In the genomic region with DNA sequence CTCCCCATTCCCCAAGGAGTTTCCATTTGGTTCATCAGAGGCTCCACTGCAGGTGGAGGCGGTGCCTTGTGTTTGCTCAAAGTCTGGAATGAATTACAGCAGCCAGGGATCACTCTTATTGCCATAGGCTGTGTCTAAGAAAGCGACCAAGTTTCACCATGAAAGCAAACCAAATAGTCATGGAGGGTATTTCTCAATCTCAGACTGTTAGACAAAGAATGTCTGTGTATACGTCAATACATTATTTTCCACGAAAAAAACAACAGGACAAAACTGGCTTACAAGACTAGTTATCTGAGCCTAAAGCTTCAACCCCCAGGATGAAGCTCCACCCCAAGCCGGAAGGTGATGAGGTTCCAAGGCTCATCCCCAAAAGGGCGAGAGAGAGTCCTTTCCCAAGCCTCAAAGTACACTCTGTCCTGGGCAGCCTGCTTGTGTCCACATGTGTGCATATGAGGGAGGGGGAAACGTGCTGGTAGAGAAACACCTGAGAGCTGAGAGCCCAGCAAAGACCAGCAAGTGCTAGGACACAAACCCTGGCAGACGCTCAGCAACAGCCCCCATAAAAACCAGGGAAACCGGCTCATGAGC, we compare ENCODE assay signal across 8 cellular contexts. TPM values are rescaled to one million over a fixed set of nuclear protein-coding genes. Genes with fewer than 3 reads are reported as not detected.
DNase-seq lines count a peak whose midpoint lies in the region; ATAC-seq and TF ChIP-seq lines count a peak whose summit lies in the region.

No MANE protein-coding gene starts in this region.

- no peak overlapping the region for H4K5ac ChIP-seq in mesendoderm (ENCODE audit: low read length)

- H3K9me3 ChIP-seq in A673 (ENCODE audit: low read depth, low read length, poor library complexity, severe bottlenecking), result no peaks in the 10 kb centered on the region
- H3K9me3 ChIP-seq in muscle layer of colon (ENCODE audit: low read length), result no peaks in the 10 kb centered on the region

- intact Hi-C loops in A673 (cut with micrococcal nuclease; ENCODE audit: unreplicated experiment), result no loop called here

- no peak overlapping the region for H3K23ac ChIP-seq in mesendoderm (ENCODE audit: low read length)

- no peak overlapping the region for H3K4ac ChIP-seq in mesendoderm (ENCODE audit: low read depth, low read length)

- TF ChIP-seq CTCF in A673 (conservative IDR thresholded peaks at IDR 0.05; ENCODE audit: low read depth, low read length), result no peak
- TF ChIP-seq CTCF in chondrocyte (IDR thresholded peaks at IDR 0.05), result no peak

- ATAC-seq in GM18861 (IDR thresholded peaks at IDR 0.05; ENCODE audit: unreplicated experiment) (no peak), HG02642 (IDR thresholded peaks at IDR 0.05; ENCODE audit: poor library complexity, unreplicated experiment) (no peak)

- no peak overlapping the region for H3K4me2 ChIP-seq in mesendoderm (ENCODE audit: low read length)

- no peaks in the 10 kb centered on the region for H3K27me3 Mint-ChIP-seq in chondrocyte (ENCODE audit: low read depth)

- H3K4me1 ChIP-seq in A673 (ENCODE audit: insufficient read depth, low read length, poor library complexity, severe bottlenecking), result peaks cover 80% of the 10 kb centered on the region
- peaks cover 70% of the 10 kb centered on the region for H3K4me1 ChIP-seq in muscle layer of colon (ENCODE audit: insufficient read depth, low read length)
- H3K4me1 ChIP-seq in mesendoderm (ENCODE audit: control insufficient read depth, low read depth, low read length), result peaks cover 29% of the 10 kb centered on the region

- no peaks in the 10 kb centered on the region for H3K9me3 Mint-ChIP-seq in chondrocyte (ENCODE audit: low read depth)

- H3K56ac ChIP-seq in mesendoderm (ENCODE audit: low read length), result no peak overlapping the region

- no TSS peak for BruUV-seq in A673 (replicated peaks; lab: Mats Ljungman, UMichigan)

- POLR2A ChIA-PET in A673 (lab: Charles Lee; ENCODE audit: low non-redundant PET), result no interaction called here

- DNase-seq in A673 (ENCODE audit: low spot score) (peak; percentile 39), H4 (ENCODE audit: low spot score) (peak; percentile 43), chondrocyte (ENCODE audit: low spot score) (no peak), GF-D8 (lab: John Stamatoyannopoulos, UW) (no peak), mesendoderm (no peak)

- CTCF ChIA-PET in A673 (lab: Charles Lee), result no interaction called here

- H2BK15ac ChIP-seq in mesendoderm (replicated peaks; ENCODE audit: low read depth), result no peak overlapping the region

- H4K8ac ChIP-seq in mesendoderm (ENCODE audit: low read depth, low read length), result no peak overlapping the region

- no peak overlapping the region for H3K4me3 Mint-ChIP-seq in chondrocyte (ENCODE audit: unreplicated experiment)

- H3K9ac ChIP-seq in muscle layer of colon (ENCODE audit: low read length) (no peak overlapping the region), mesendoderm (ENCODE audit: low read length) (no peak overlapping the region)

- peaks cover 24% of the 10 kb centered on the region for H3K79me2 ChIP-seq in mesendoderm (ENCODE audit: control insufficient read depth, insufficient read depth, low read length)

- H3K36me3 Mint-ChIP-seq in chondrocyte (ENCODE audit: low read depth), result no peaks in the 10 kb centered on the region

- no peak overlapping the region for H2AK5ac ChIP-seq in mesendoderm (ENCODE audit: low read length)

- no peaks in the 10 kb centered on the region for H3K36me3 ChIP-seq in A673 (ENCODE audit: insufficient read depth, low read length, poor library complexity, severe bottlenecking)
- H3K36me3 ChIP-seq in muscle layer of colon (ENCODE audit: insufficient read depth, low read length), result no peaks in the 10 kb centered on the region
- no peaks in the 10 kb centered on the region for H3K36me3 ChIP-seq in mesendoderm (ENCODE audit: control insufficient read depth, insufficient read depth, low read length)

- no CpG with 5 or more reads among the region's 9 CpGs for WGBS in mesendoderm (ENCODE audit: extremely low coverage, insufficient coverage, low lambda C conversion rate)

- H3K79me1 ChIP-seq in mesendoderm (ENCODE audit: low read length), result peaks cover 27% of the 10 kb centered on the region

- H3K4me3 ChIP-seq in A673 (ENCODE audit: low read depth, low read length, poor library complexity, severe bottlenecking), result no peak overlapping the region
- H3K4me3 ChIP-seq in muscle layer of colon (ENCODE audit: low read depth in 1 of 2, low read length in 2 of 2), result peak overlapping the region in 1 of 2 donors; percentile 4
- H3K4me3 ChIP-seq in mesendoderm (ENCODE audit: low read length), result no peak overlapping the region

- no peaks in the 10 kb centered on the region for H3K27me3 ChIP-seq in A673 (replicated peaks; ENCODE audit: insufficient read depth, low read depth, low read length, poor library complexity)
- H3K27me3 ChIP-seq in muscle layer of colon (ENCODE audit: control insufficient read depth in 1 of 2, insufficient read depth in 2 of 2, low read length in 2 of 2), result no peaks in the 10 kb centered on the region
- no peaks in the 10 kb centered on the region for H3K27me3 ChIP-seq in mesendoderm (ENCODE audit: insufficient read depth, low read length, poor library complexity)

- peaks cover 88% of the 10 kb centered on the region for H3K4me1 Mint-ChIP-seq in chondrocyte (ENCODE audit: low read depth)

- peak overlapping the region; percentile 70 for H3K27ac Mint-ChIP-seq in chondrocyte (ENCODE audit: unreplicated experiment)

- no peak overlapping the region for H3K18ac ChIP-seq in mesendoderm (ENCODE audit: low read length)

- H3K27ac ChIP-seq in A673 (ENCODE audit: low read depth, low read length, poor library complexity, severe bottlenecking) (peak overlapping the region; percentile 79), muscle layer of colon (ENCODE audit: low read depth, low read length) (peak overlapping the region; percentile 88), mesendoderm (ENCODE audit: low read depth, low read length) (no peak overlapping the region)

- H2BK5ac ChIP-seq in mesendoderm (ENCODE audit: low read length), result no peak overlapping the region

- H2BK120ac ChIP-seq in mesendoderm (ENCODE audit: low read depth, low read length), result no peak overlapping the region

RNA-seq across cellular contexts. Expression of gene B4GALT1, which starts 4.3 kb away (rescaled TPM):
- total RNA-seq in A673 (2021), result 31.0 and 32.0 TPM in 2 replicates
- 33.5 and 34.5 TPM in 2 replicates for total RNA-seq in H4 (2014; rRNA removed; shearing (Covaris generic))
- total RNA-seq in chondrocyte, result 59.0 to 83.5 TPM (median 60.2 TPM) in 3 replicates
- polyA plus RNA-seq in mesendoderm (2013, experiment 1 of 2), result 16.0 TPM
- 15.4 TPM for polyA plus RNA-seq in mesendoderm (2013, experiment 2 of 2)

Comparison
In these comparisons a context has a peak if more than half of its experiments do, and no peak if none do; other contexts are left out.
1. DNase-seq: peak in A673 (single experiment) and H4 (single experiment); none in chondrocyte (single experiment), GF-D8 (single experiment) and mesendoderm (single experiment).